ENCODE assay signal across 19 cellular contexts in the genomic region with DNA sequence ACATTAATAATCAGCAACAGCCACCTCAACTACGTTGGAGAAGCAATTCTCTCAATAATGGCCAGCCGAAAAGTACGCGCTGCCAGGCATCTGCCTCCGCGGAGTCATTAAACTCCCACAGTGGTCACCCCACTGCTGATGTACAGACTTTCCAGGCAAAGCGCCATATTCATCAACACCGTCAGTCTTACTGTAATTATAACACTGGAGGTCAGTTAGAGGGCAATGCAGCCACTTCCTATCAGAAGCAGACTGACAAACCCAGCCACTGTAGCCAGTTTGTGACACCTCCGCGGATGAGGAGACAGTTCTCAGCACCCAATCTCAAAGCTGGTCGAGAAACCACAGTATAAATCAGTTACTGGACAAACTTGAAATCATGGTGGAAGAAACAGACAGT.
DNase-seq lines count a peak whose midpoint lies in the region; ATAC-seq and TF ChIP-seq lines count a peak whose summit lies in the region.
"Had no signal": no experiment of that assay in that cellular context is flagged by ENCODE, and none has a peak within 500 bp of the region (broad histone marks: within the 10 kb centered on the region; RNA-seq: fewer than 3 reads in every experiment).

No MANE protein-coding gene starts in this region.

- no peaks in the 10 kb centered on the region for H3K27me3 Mint-ChIP-seq in activated naive CD4-positive, alpha-beta T cell treated with anti-CD3 and anti-CD28 coated beads for 36 hours (ENCODE audit: low read depth)

- TF ChIP-seq POLR2A in gastrocnemius medialis (IDR thresholded peaks at IDR 0.05) = no peak

- no peak overlapping the region for H3K4me3 Mint-ChIP-seq in activated naive CD4-positive, alpha-beta T cell treated with anti-CD3 and anti-CD28 coated beads for 36 hours
- H3K4me3 Mint-ChIP-seq: CD14-positive monocyte had no signal

- DNase-seq in MV-4-11 (lab: John Stamatoyannopoulos, UW) (peak; percentile 48), dermis blood vessel endothelial cell (peak; percentile 18), left ventricle myocardium superior (peak; percentile 31), gastrocnemius medialis (no peak), COLO829 (ENCODE audit: low spot score) (no peak)
- DNase-seq in activated naive CD4-positive, alpha-beta T cell treated with anti-CD3 and anti-CD28 coated beads for 36 hours = no peak
- DNase-seq: ACHN, AML-193, COR-L47, EL, NCI-H1417 treated with DMSO at 0.1 percent for 48 hours, NCI-H2029, NCI-H2171 treated with DMSO at 0.1 percent for 48 hours, NCI-H510A, NCI-H774 had no signal

- peak overlapping the region; percentile 15 to 93 (median 56) for H3K27ac ChIP-seq in gastrocnemius medialis
- H3K27ac ChIP-seq: RWPE1, SJSA1 had no signal

- CTCF ChIA-PET in activated naive CD4-positive, alpha-beta T cell treated with anti-CD3 and anti-CD28 coated beads for 36 hours (lab: Charles Lee) = interaction anchor here (0.6 to 1.5 kb wide), 2 partner anchors 94 to 1912 kb away, joined by 3 to 4 read pairs; partner anchors contain the start of gene KIF1B

- no peaks in the 10 kb centered on the region for H3K9me3 Mint-ChIP-seq in activated naive CD4-positive, alpha-beta T cell treated with anti-CD3 and anti-CD28 coated beads for 36 hours

- H3K36me3 Mint-ChIP-seq in activated naive CD4-positive, alpha-beta T cell treated with anti-CD3 and anti-CD28 coated beads for 36 hours (ENCODE audit: low read depth) = peaks cover 9% of the 10 kb centered on the region

- H3K27ac Mint-ChIP-seq in activated naive CD4-positive, alpha-beta T cell treated with anti-CD3 and anti-CD28 coated beads for 36 hours = no peak overlapping the region

- peaks cover 5% of the 10 kb centered on the region for H3K4me1 Mint-ChIP-seq in activated naive CD4-positive, alpha-beta T cell treated with anti-CD3 and anti-CD28 coated beads for 36 hours (ENCODE audit: low read depth)

- no peaks in the 10 kb centered on the region for H3K27me3 ChIP-seq in gastrocnemius medialis
- H3K27me3 ChIP-seq: SJSA1 had no signal

- H3K9me3 ChIP-seq in gastrocnemius medialis = no peaks in the 10 kb centered on the region
- H3K9me3 ChIP-seq: SJSA1 had no signal

- H3K4me3 ChIP-seq in gastrocnemius medialis = no peak overlapping the region
- H3K4me3 ChIP-seq: SJSA1 had no signal

- ATAC-seq in left ventricle myocardium superior (peak; percentile 77), gastrocnemius medialis (no peak), GM19324 (IDR thresholded peaks at IDR 0.05; ENCODE audit: low FRiP score, unreplicated experiment) (no peak)

- in situ Hi-C loops in gastrocnemius medialis (cut with MboI; ENCODE audit: low sequenced_read_pairs in 4 of 4) = no loop called here

- peaks cover 0 to 54% of the 10 kb centered on the region in 2 donors for H3K36me3 ChIP-seq in gastrocnemius medialis

- no peak for TF ChIP-seq CTCF in gastrocnemius medialis (IDR thresholded peaks at IDR 0.05 in 4 of 5, conservative IDR thresholded peaks at IDR 0.05 in 1 of 5)

- peaks cover 40 to 47% of the 10 kb centered on the region in 2 donors for H3K4me1 ChIP-seq in gastrocnemius medialis
- H3K4me1 ChIP-seq: SJSA1 had no signal

- intact Hi-C loops in left ventricle myocardium superior (cut with micrococcal nuclease) = no loop called here
- intact Hi-C loops in gastrocnemius medialis (cut with DNase I; ENCODE audit: low total_unique reads) = no loop called here
- intact Hi-C loops in activated naive CD4-positive, alpha-beta T cell treated with anti-CD3 and anti-CD28 coated beads for 36 hours (cut with micrococcal nuclease) = no loop called here

Comparison
In these comparisons a context has a peak if more than half of its experiments do, and no peak if none do; other contexts are left out.
1. DNase-seq: peak in MV-4-11 (single experiment), dermis blood vessel endothelial cell (single experiment) and left ventricle myocardium superior (single experiment); none in gastrocnemius medialis (0 of 2), COLO829 (single experiment) and activated naive CD4-positive, alpha-beta T cell treated with anti-CD3 and anti-CD28 coated beads for 36 hours (single experiment).